In genomic region chr3:35780800-35781199, GRCh38 we compare ENCODE assay signal across 24 cellular contexts.
"Had no signal": no experiment of that assay in that cellular context is flagged by ENCODE, and none has a peak within 500 bp of the region (broad histone marks: within the 10 kb centered on the region; RNA-seq: fewer than 3 reads in every experiment).

No MANE protein-coding gene starts in this region.

- H3K27ac ChIP-seq: KMS-11, SJSA1, SK-N-MC had no signal

- H3K4me3 Mint-ChIP-seq: IgD-negative memory B cell had no signal

- H3K4me2 ChIP-seq: KMS-11 had no signal

- ATAC-seq: K562 had no signal

- H3K36me3 ChIP-seq: SJSA1 had no signal

- H3K27ac Mint-ChIP-seq: IgD-negative memory B cell had no signal

- DNase-seq: Kasumi-1, MV-4-11, NCI-H1048, NCI-H1105, NCI-H1417, NCI-H1436 treated with DMSO at 0.1 percent for 48 hours, NCI-H1694, NCI-H187 treated with DMSO at 0.1 percent for 48 hours, NCI-H2029 treated with DMSO at 0.1 percent for 48 hours, NCI-H2171, NCI-H226, NCI-H446, NCI-H510A, NCI-H524 treated with DMSO at 0.1 percent for 48 hours, NCI-H69, NCI-H774, Right ventricle myocardium superior, RPMI8226, SIG-M5 had no signal

- H3K36me3 Mint-ChIP-seq: IgD-negative memory B cell had no signal

- H3K9me3 Mint-ChIP-seq: IgD-negative memory B cell had no signal

- H3K4me3 ChIP-seq: K562, SJSA1, SK-N-MC had no signal

- H3K9me3 ChIP-seq: SJSA1 had no signal

- H3K27me3 Mint-ChIP-seq: IgD-negative memory B cell had no signal

- H3K9ac ChIP-seq: KMS-11 had no signal

- H3K4me1 ChIP-seq: SJSA1 had no signal

- H3K27me3 ChIP-seq: SJSA1 had no signal
